1 cellular context compared by ENCODE assay signal in the genomic region with DNA sequence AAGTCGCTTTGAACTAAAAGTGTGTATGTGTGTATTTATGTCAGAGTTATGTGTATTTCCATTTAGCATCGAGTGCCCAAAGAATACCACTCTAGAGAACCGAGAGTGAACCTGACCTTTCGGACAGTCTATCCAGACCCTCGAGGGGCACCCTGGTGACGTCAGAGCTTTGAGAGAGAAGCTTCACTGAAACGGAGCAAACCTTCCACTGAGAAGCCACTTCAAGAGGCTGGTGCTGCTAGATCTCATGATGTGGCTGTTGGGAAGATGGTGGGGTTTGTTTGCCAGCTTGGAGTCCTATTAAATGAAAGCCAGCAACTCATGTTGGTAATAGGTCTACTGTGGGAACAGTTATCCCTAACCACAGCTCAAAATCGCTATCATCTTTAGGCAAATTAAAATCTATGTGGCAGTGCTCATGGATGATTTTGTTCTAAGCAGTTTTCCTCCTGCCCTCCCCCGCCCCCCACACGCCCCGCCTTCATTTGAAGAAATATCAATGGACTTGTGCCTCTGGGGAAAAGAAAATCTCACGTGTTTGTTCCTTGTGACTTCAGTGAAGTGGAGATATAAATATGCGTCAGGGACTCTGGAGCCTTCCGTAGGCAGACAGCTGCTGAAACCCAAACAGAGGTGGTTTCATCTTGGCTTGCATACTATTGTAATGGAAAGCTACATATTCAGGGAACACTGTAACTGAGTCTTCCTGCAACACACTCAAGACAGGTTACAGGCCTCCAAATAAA.
TF ChIP-seq lines count a peak whose summit lies in the region.

No MANE protein-coding gene starts in this region.

TF ChIP-seq in endothelial cell of umbilical vein, 7 proteins besides CTCF, POLR2A, EP300 and RAD21:
- no peak for TF ChIP-seq JUN (IDR thresholded peaks at IDR 0.05; ENCODE audit: borderline replicate concordance, insufficient read depth, insufficient read length, low read depth)
- TF ChIP-seq FOS (IDR thresholded peaks at IDR 0.05; ENCODE audit: borderline replicate concordance, insufficient read depth, low read length) = no peak
- TF ChIP-seq EZH2 (IDR thresholded peaks at IDR 0.05; ENCODE audit: borderline replicate concordance, low read depth, low read length, severe bottlenecking) = no peak
- TF ChIP-seq GATA2 (IDR thresholded peaks at IDR 0.05; ENCODE audit: insufficient read depth, insufficient read length, low read depth, low read length) = no peak
- TF ChIP-seq POLR2AphosphoS5 (IDR thresholded peaks at IDR 0.05; ENCODE audit: insufficient read depth, low read depth, low read length) = no peak
- TF ChIP-seq, protein P1, sequence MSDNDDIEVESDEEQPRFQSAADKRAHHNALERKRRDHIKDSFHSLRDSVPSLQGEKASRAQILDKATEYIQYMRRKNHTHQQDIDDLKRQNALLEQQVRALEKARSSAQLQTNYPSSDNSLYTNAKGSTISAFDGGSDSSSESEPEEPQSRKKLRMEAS (IDR thresholded peaks at IDR 0.05; ENCODE audit: insufficient read depth, insufficient read length) = no peak
- TF ChIP-seq MYC (IDR thresholded peaks at IDR 0.05; ENCODE audit: low read depth, low read length) = no peak
